Comparison of ENCODE assay signal across 8 cellular contexts in the genomic region with DNA sequence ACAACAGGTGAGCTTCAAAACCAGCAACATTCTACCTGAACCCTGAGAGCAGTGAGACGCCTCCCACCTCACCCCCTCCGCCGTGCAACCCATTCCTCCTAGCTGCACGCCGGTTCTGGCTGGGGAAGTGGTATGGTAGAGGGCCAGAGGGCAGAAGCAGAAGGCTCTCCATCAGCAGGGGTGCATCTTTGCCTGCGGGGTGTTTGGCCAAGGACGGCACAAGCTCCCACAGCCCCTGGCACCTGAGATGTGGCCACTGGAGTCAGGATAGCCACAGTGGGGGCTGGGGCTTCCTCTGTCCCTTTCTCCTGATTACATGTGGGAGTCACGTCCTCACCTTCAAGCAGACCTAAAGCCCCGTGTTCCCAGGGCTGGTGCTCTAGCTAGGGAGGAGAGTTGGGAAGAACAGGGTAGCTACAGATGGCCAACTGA. TPM values are rescaled to one million over a fixed set of nuclear protein-coding genes. Genes with fewer than 3 reads are reported as not detected.
DNase-seq lines count a peak whose midpoint lies in the region; ATAC-seq and TF ChIP-seq lines count a peak whose summit lies in the region.

No MANE protein-coding gene starts in this region.

- 56% methylated on average over 9 of the region's 9 CpGs for WGBS in liver
- WGBS in urinary bladder: 33% methylated on average over 9 of the region's 9 CpGs

- intact Hi-C loops in left cardiac atrium (cut with DNase I) (no loop called here), ascending aorta (cut with DNase I) (loop anchor here (5.0 kb wide), 1 partner anchor 109 kb away; a partner anchor contains a TSS)

- TF ChIP-seq RAD21 in liver (IDR thresholded peaks at IDR 0.05): no peak

- ATAC-seq in left cardiac atrium (no peak), GM21390 (IDR thresholded peaks at IDR 0.05; ENCODE audit: unreplicated experiment) (no peak), HG03432 (IDR thresholded peaks at IDR 0.05; ENCODE audit: unreplicated experiment) (no peak)

- H3K27ac ChIP-seq in cardiac muscle cell (peak overlapping the region; percentile 71), ascending aorta (peak overlapping the region; percentile 96 to 97), liver (ENCODE audit: low read depth in 1 of 2, low read length in 2 of 2) (peak overlapping the region; percentile 73 to 85), urinary bladder (ENCODE audit: low read depth) (no peak overlapping the region)

- H3K27me3 ChIP-seq in cardiac muscle cell (no peaks in the 10 kb centered on the region), ascending aorta (no peaks in the 10 kb centered on the region), liver (ENCODE audit: control insufficient read depth in 4 of 4, insufficient read depth in 4 of 4, low read length in 3 of 4) (no peaks in the 10 kb centered on the region)

- TF ChIP-seq CTCF in cardiac muscle cell (IDR thresholded peaks at IDR 0.05; ENCODE audit: low read depth, low read length): no peak
- TF ChIP-seq CTCF in ascending aorta (IDR thresholded peaks at IDR 0.05): no peak
- no peak for TF ChIP-seq CTCF in liver (IDR thresholded peaks at IDR 0.05; ENCODE audit: low read depth, low read length, missing input control)

- H3K36me3 ChIP-seq in cardiac muscle cell: no peaks in the 10 kb centered on the region
- H3K36me3 ChIP-seq in ascending aorta: no peaks in the 10 kb centered on the region
- H3K36me3 ChIP-seq in liver (ENCODE audit: control insufficient read depth in 4 of 4, insufficient read depth in 3 of 4, low read depth in 1 of 4, low read length in 3 of 4): no peaks in the 10 kb centered on the region
- no peaks in the 10 kb centered on the region for H3K36me3 ChIP-seq in urinary bladder (ENCODE audit: insufficient read depth)

- DNase-seq in cardiac muscle cell (ENCODE audit: low read depth in 1 of 2, low spot score in 1 of 2): no peak
- DNase-seq in left cardiac atrium: no peak
- no peak for DNase-seq in ascending aorta (ENCODE audit: low spot score in 2 of 2)
- DNase-seq in dermis blood vessel endothelial cell: no peak

- H3K4me1 ChIP-seq in cardiac muscle cell (ENCODE audit: low read depth) (peaks cover 10% of the 10 kb centered on the region), ascending aorta (peaks cover 14 to 28% of the 10 kb centered on the region in 2 donors), liver (ENCODE audit: control insufficient read depth in 4 of 4, insufficient read depth in 4 of 4, low read length in 3 of 4) (peaks cover 12 to 58% (median 31%) of the 10 kb centered on the region in 4 donors), urinary bladder (ENCODE audit: insufficient read depth) (no peaks in the 10 kb centered on the region)

- H3K9ac ChIP-seq in liver (ENCODE audit: low read depth in 1 of 2, low read length in 2 of 2): peak overlapping the region in 1 of 2 donors; percentile 47

- H3K9me3 ChIP-seq in cardiac muscle cell (ENCODE audit: low read depth): no peaks in the 10 kb centered on the region
- no peaks in the 10 kb centered on the region for H3K9me3 ChIP-seq in ascending aorta
- no peaks in the 10 kb centered on the region for H3K9me3 ChIP-seq in liver (ENCODE audit: control insufficient read depth in 4 of 4, low read length in 3 of 4)

- peak overlapping the region; percentile 80 for H3K4me3 ChIP-seq in cardiac muscle cell
- peak overlapping the region; percentile 69 to 81 for H3K4me3 ChIP-seq in ascending aorta
- peak overlapping the region in 2 of 3 donors; percentile 75 to 82 for H3K4me3 ChIP-seq in liver (ENCODE audit: low read depth in 1 of 3, low read length in 3 of 3)
- H3K4me3 ChIP-seq in urinary bladder (ENCODE audit: low read depth, low read length): peak overlapping the region; percentile 71

TF ChIP-seq in liver, 16 proteins besides CTCF, POLR2A, EP300 and RAD21 (continues in another document):
- TF ChIP-seq, protein P1, sequence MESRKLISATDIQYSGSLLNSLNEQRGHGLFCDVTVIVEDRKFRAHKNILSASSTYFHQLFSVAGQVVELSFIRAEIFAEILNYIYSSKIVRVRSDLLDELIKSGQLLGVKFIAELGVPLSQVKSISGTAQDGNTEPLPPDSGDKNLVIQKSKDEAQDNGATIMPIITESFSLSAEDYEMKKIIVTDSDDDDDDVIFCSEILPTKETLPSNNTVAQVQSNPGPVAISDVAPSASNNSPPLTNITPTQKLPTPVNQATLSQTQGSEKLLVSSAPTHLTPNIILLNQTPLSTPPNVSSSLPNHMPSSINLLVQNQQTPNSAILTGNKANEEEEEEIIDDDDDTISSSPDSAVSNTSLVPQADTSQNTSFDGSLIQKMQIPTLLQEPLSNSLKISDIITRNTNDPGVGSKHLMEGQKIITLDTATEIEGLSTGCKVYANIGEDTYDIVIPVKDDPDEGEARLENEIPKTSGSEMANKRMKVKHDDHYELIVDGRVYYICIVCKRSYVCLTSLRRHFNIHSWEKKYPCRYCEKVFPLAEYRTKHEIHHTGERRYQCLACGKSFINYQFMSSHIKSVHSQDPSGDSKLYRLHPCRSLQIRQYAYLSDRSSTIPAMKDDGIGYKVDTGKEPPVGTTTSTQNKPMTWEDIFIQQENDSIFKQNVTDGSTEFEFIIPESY (IDR thresholded peaks at IDR 0.05): no peak
- no peak for TF ChIP-seq NR2F2 (IDR thresholded peaks at IDR 0.05)
- no peak for TF ChIP-seq FOXA1 (IDR thresholded peaks at IDR 0.05)
- TF ChIP-seq YY1 (IDR thresholded peaks at IDR 0.05): no peak
- TF ChIP-seq HNF4A (conservative IDR thresholded peaks at IDR 0.05): no peak
- no peak for TF ChIP-seq TAF1 (conservative IDR thresholded peaks at IDR 0.05)
- TF ChIP-seq, protein P2, sequence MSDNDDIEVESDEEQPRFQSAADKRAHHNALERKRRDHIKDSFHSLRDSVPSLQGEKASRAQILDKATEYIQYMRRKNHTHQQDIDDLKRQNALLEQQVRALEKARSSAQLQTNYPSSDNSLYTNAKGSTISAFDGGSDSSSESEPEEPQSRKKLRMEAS (IDR thresholded peaks at IDR 0.05): no peak
- TF ChIP-seq, protein P3, sequence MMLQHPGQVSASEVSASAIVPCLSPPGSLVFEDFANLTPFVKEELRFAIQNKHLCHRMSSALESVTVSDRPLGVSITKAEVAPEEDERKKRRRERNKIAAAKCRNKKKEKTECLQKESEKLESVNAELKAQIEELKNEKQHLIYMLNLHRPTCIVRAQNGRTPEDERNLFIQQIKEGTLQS (IDR thresholded peaks at IDR 0.05): no peak
- no peak for TF ChIP-seq HNF4G (IDR thresholded peaks at IDR 0.05)
- TF ChIP-seq FOXA2 (IDR thresholded peaks at IDR 0.05): no peak
- no peak for TF ChIP-seq EGR1 (IDR thresholded peaks at IDR 0.05; ENCODE audit: low read depth in 2 of 2)

RNA-seq across cellular contexts. Expression of a gene that starts 1.6 kb away (rescaled TPM):
- total RNA-seq in cardiac muscle cell: 19.7 and 26.4 TPM in 2 replicates
- polyA plus RNA-seq in cardiac muscle cell: 13.2 and 13.7 TPM in 2 replicates
- total RNA-seq in left cardiac atrium: 1 to 10 TPM; 5.8 to 8.9 TPM
- 29.5 TPM for total RNA-seq in ascending aorta
- total RNA-seq in liver: 1 to 10 TPM; 5.1 to 6.8 TPM
- 1 to 10 TPM; 4.1 to 6.4 TPM for polyA plus RNA-seq in liver
- 3.6 TPM for total RNA-seq in urinary bladder
- 14.9 TPM for polyA plus RNA-seq in urinary bladder
- total RNA-seq in dermis blood vessel endothelial cell: 16.6 and 18.9 TPM in 2 replicates

RNA-seq across cellular contexts. Expression of a gene that starts 12.2 kb away (rescaled TPM):
- total RNA-seq in cardiac muscle cell (39.8 and 40.7 TPM in 2 replicates), left cardiac atrium (1 to 10 TPM; 6.8 to 8.0 TPM), ascending aorta (1.6 TPM), liver (1 to 10 TPM; 4.5 to 8.4 TPM), urinary bladder (40.4 TPM), dermis blood vessel endothelial cell (13.0 and 17.5 TPM in 2 replicates)
- polyA plus RNA-seq in cardiac muscle cell (54.6 and 62.4 TPM in 2 replicates), liver (1 to 10 TPM; 3.0 to 3.9 TPM), urinary bladder (21.6 TPM)

RNA-seq across cellular contexts. Expression of a gene that starts 22.0 kb away (rescaled TPM):
- total RNA-seq in cardiac muscle cell (15.1 and 77.7 TPM in 2 replicates), left cardiac atrium (1 to 10 TPM; 1.4 to 1.5 TPM), ascending aorta (not detected), liver (10 to 100 TPM in 1 of 2 donors, under 1 TPM in 1; 0.42 to 25.9 TPM), urinary bladder (9.3 TPM), dermis blood vessel endothelial cell (15.3 and 58.0 TPM in 2 replicates)
- polyA plus RNA-seq in cardiac muscle cell (17.8 and 133 TPM in 2 replicates), liver (1 to 10 TPM; 1.8 to 4.3 TPM), urinary bladder (0.66 TPM)

RNA-seq across cellular contexts. Expression of a gene that starts 25.7 kb away (rescaled TPM):
- total RNA-seq in cardiac muscle cell (22.5 and 35.7 TPM in 2 replicates), left cardiac atrium (10 to 100 TPM; 59.1 to 72.3 TPM), ascending aorta (28.3 TPM), liver (1 to 10 TPM; 4.2 to 9.0 TPM), urinary bladder (12.1 TPM), dermis blood vessel endothelial cell (4.4 and 5.2 TPM in 2 replicates)
- polyA plus RNA-seq in cardiac muscle cell (102 and 118 TPM in 2 replicates), liver (10 to 100 TPM; 11.4 to 25.9 TPM), urinary bladder (81.4 TPM)

RNA-seq across cellular contexts. Expression of a gene that starts 36.2 kb away (rescaled TPM):
- total RNA-seq in cardiac muscle cell: 42.3 and 51.9 TPM in 2 replicates
- polyA plus RNA-seq in cardiac muscle cell: 28.2 and 47.7 TPM in 2 replicates
- total RNA-seq in left cardiac atrium: 100 to 1,000 TPM; 125 to 134 TPM
- 178 TPM for total RNA-seq in ascending aorta
- 10 to 100 TPM; 10.1 to 71.6 TPM for total RNA-seq in liver
- polyA plus RNA-seq in liver: 10 to 100 TPM; 24.9 to 34.6 TPM
- total RNA-seq in urinary bladder: 29.9 TPM
- 183 TPM for polyA plus RNA-seq in urinary bladder
- total RNA-seq in dermis blood vessel endothelial cell: 7.7 and 18.7 TPM in 2 replicates
